ENCODE assay signal across 11 cellular contexts in the genomic region with DNA sequence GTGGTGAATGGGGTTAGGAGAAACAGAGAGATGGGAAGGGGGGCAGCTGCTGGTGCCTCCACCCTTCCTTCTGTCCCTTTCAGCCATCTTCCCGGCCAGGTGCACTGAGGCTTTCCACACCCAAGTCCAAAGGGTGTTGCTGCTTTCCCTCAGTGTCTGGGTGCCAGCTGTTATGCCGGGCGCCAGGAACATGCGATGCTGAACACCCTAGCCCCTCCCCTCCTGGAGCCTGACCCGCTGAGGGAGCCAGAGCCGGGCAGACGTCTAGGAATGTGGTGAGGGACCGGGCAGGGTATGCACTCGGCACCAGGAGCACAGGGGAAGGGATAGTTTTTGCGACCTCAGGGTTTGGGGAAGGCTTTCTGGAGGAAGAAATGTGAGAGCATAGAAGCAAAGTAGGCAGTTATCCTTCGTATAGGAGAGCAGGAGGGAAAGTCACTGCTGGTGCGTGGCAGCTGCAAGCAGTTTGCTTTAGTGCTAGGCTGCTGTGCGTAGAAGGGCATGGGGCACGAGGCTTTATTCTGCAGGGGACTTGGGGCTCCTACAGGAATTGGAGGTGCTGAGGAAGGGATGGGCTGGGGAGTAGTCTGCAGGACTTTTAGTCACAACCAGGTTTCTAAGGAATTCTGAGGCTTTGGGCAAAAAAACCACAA.
DNase-seq lines count a peak whose midpoint lies in the region; ATAC-seq and TF ChIP-seq lines count a peak whose summit lies in the region.
"Had no signal": no experiment of that assay in that cellular context is flagged by ENCODE, and none has a peak within 500 bp of the region (broad histone marks: within the 10 kb centered on the region; RNA-seq: fewer than 3 reads in every experiment).

No MANE protein-coding gene starts in this region.

- no peaks in the 10 kb centered on the region for H3K36me3 ChIP-seq in tibial artery
- H3K36me3 ChIP-seq: gastrocnemius medialis had no signal

- no peaks in the 10 kb centered on the region for H3K4me1 Mint-ChIP-seq in activated naive CD8-positive, alpha-beta T cell treated with anti-CD3 and anti-CD28 coated beads for 36 hours
- no peaks in the 10 kb centered on the region for H3K4me1 Mint-ChIP-seq in activated naive CD8-positive, alpha-beta T cell treated with anti-CD3 and anti-CD28 coated beads, Interleukin-2, amount 50 U/mL, for 24 hours
- H3K4me1 Mint-ChIP-seq in glutamatergic neuron (ENCODE audit: low read depth, unreplicated experiment): peaks cover 4% of the 10 kb centered on the region
- H3K4me1 Mint-ChIP-seq: B cell had no signal

- no peak for ATAC-seq in activated naive CD8-positive, alpha-beta T cell treated with anti-CD3 and anti-CD28 coated beads, Interleukin-2, amount 50 U/mL, for 24 hours
- peak; percentile 64 to 77 for ATAC-seq in left cardiac atrium
- ATAC-seq: gastrocnemius medialis had no signal

- H3K9me3 Mint-ChIP-seq in activated naive CD8-positive, alpha-beta T cell treated with anti-CD3 and anti-CD28 coated beads for 36 hours: no peaks in the 10 kb centered on the region
- no peaks in the 10 kb centered on the region for H3K9me3 Mint-ChIP-seq in activated naive CD8-positive, alpha-beta T cell treated with anti-CD3 and anti-CD28 coated beads, Interleukin-2, amount 50 U/mL, for 24 hours
- peaks cover 5% of the 10 kb centered on the region for H3K9me3 Mint-ChIP-seq in glutamatergic neuron (ENCODE audit: unreplicated experiment)

- H3K27ac Mint-ChIP-seq in activated naive CD8-positive, alpha-beta T cell treated with anti-CD3 and anti-CD28 coated beads for 36 hours: peak overlapping the region; percentile 4
- no peak overlapping the region for H3K27ac Mint-ChIP-seq in activated naive CD8-positive, alpha-beta T cell treated with anti-CD3 and anti-CD28 coated beads, Interleukin-2, amount 50 U/mL, for 24 hours
- no peak overlapping the region for H3K27ac Mint-ChIP-seq in glutamatergic neuron (ENCODE audit: unreplicated experiment)
- H3K27ac Mint-ChIP-seq: B cell had no signal

- no peaks in the 10 kb centered on the region for H3K27me3 Mint-ChIP-seq in activated naive CD8-positive, alpha-beta T cell treated with anti-CD3 and anti-CD28 coated beads for 36 hours
- H3K27me3 Mint-ChIP-seq in activated naive CD8-positive, alpha-beta T cell treated with anti-CD3 and anti-CD28 coated beads, Interleukin-2, amount 50 U/mL, for 24 hours: no peaks in the 10 kb centered on the region
- peaks cover 4% of the 10 kb centered on the region for H3K27me3 Mint-ChIP-seq in glutamatergic neuron (ENCODE audit: unreplicated experiment)
- H3K27me3 Mint-ChIP-seq: B cell had no signal

- peak overlapping the region; percentile 42 to 60 for H3K27ac ChIP-seq in tibial artery
- H3K27ac ChIP-seq: gastrocnemius medialis had no signal

- no peak for DNase-seq in activated naive CD8-positive, alpha-beta T cell treated with anti-CD3 and anti-CD28 coated beads for 36 hours
- no peak for DNase-seq in activated naive CD8-positive, alpha-beta T cell treated with anti-CD3 and anti-CD28 coated beads, Interleukin-2, amount 50 U/mL, for 24 hours
- DNase-seq in NCI-H69 (lab: John Stamatoyannopoulos, UW) (peak; percentile 78), left cardiac atrium (peak; percentile 51), tibial artery (peak in 1 of 2 donors; percentile 76), T-helper 9 cell (no peak), glutamatergic neuron (no peak)
- DNase-seq in activated CD4-positive, alpha-beta T cell treated with anti-CD3 and anti-CD28 coated beads for 1 hour: no peak
- DNase-seq: gastrocnemius medialis, NCI-H1930 had no signal

- intact Hi-C loops in left cardiac atrium (cut with DNase I) (no loop called here), tibial artery (cut with DNase I; ENCODE audit: low total_unique reads) (no loop called here)

- H3K4me3 Mint-ChIP-seq in activated naive CD8-positive, alpha-beta T cell treated with anti-CD3 and anti-CD28 coated beads for 36 hours: peak overlapping the region; percentile 71
- no peak overlapping the region for H3K4me3 Mint-ChIP-seq in activated naive CD8-positive, alpha-beta T cell treated with anti-CD3 and anti-CD28 coated beads, Interleukin-2, amount 50 U/mL, for 24 hours
- no peak overlapping the region for H3K4me3 Mint-ChIP-seq in glutamatergic neuron (ENCODE audit: unreplicated experiment)

- H3K4me1 ChIP-seq in tibial artery: peaks cover 0 to 27% (median 6%) of the 10 kb centered on the region in 4 donors
- H3K4me1 ChIP-seq: gastrocnemius medialis had no signal

- H3K27me3 ChIP-seq in tibial artery: no peaks in the 10 kb centered on the region

- no peaks in the 10 kb centered on the region for H3K36me3 Mint-ChIP-seq in activated naive CD8-positive, alpha-beta T cell treated with anti-CD3 and anti-CD28 coated beads for 36 hours
- no peaks in the 10 kb centered on the region for H3K36me3 Mint-ChIP-seq in activated naive CD8-positive, alpha-beta T cell treated with anti-CD3 and anti-CD28 coated beads, Interleukin-2, amount 50 U/mL, for 24 hours (ENCODE audit: low read depth)
- no peaks in the 10 kb centered on the region for H3K36me3 Mint-ChIP-seq in glutamatergic neuron (ENCODE audit: unreplicated experiment)

- no peaks in the 10 kb centered on the region for H3K9me3 ChIP-seq in tibial artery
- H3K9me3 ChIP-seq: gastrocnemius medialis had no signal

- peak overlapping the region; percentile 13 to 24 for H3K4me3 ChIP-seq in tibial artery
- H3K4me3 ChIP-seq: gastrocnemius medialis had no signal

- TF ChIP-seq CTCF in tibial artery (IDR thresholded peaks at IDR 0.05): no peak
- no peak for TF ChIP-seq CTCF in glutamatergic neuron (IDR thresholded peaks at IDR 0.05; ENCODE audit: partially characterized antibody, unreplicated experiment)

Comparison
In these comparisons a context has a peak if more than half of its experiments do, and no peak if none do; other contexts are left out.
1. DNase-seq: peak in NCI-H69 (single experiment) and left cardiac atrium (single experiment); none in activated naive CD8-positive, alpha-beta T cell treated with anti-CD3 and anti-CD28 coated beads for 36 hours (single experiment), activated naive CD8-positive, alpha-beta T cell treated with anti-CD3 and anti-CD28 coated beads, Interleukin-2, amount 50 U/mL, for 24 hours (single experiment), T-helper 9 cell (single experiment), activated CD4-positive, alpha-beta T cell treated with anti-CD3 and anti-CD28 coated beads for 1 hour (single experiment) and glutamatergic neuron (single experiment).